ENCODE assay signal across 8 cellular contexts in the genomic region with DNA sequence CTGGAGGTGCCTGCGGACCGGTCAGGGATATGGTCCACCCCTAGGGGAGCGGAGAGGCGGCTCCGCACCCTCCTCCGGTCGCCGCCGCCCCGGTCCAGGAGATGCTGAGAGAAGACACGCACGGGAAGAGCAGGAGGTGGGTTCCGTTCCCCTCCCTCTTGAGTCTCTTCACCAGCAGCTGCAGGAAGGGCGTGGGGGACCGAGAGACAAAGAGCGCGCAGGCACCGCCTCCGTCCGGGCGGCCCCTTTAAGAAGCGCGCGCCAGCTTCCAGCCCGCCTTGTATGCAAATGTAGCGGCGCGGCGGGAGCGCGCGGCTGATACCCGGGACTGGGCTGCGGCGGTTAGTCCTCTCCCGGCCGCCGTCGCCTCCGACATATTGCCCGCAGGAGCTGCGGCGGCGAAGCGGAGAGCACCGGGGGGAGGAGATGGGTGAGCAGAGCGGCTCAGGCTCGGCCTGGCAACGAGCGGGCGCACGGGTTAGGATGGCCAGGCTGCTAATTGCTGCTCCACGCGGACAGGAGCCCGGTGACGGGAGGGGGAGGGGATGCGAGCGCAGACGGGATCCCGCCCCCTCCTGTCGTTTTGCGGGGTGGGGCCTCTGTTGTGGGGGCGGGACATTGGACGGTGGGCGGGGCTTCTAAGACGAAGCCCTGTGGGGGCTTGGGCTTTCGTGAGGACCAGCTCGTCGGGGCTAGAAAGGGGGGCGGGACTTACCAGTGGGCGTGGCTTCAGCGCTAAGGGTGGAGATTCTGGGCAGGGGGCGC. TPM values are rescaled to one million over a fixed set of nuclear protein-coding genes. Genes with fewer than 3 reads are reported as not detected.
DNase-seq lines count a peak whose midpoint lies in the region; ATAC-seq and TF ChIP-seq lines count a peak whose summit lies in the region.

A gene (plus strand): TSS at position 318 of the 765 bp plus-strand sequence. CDS start 109 bp downstream, at position 427.

- peak within 1 kb of the TSS; percentile 78 for H3K27ac ChIP-seq in effector memory CD4-positive, alpha-beta T cell (ENCODE audit: insufficient read depth, low read length, poor library complexity, severe bottlenecking)

- POLR2A ChIA-PET in Caco-2 (lab: Charles Lee) = interaction anchor here (0.6 to 1.4 kb wide), 3 partner anchors 35 to 107 kb away, joined by 3 to 8 read pairs (median 8); a partner anchor contains a TSS

- DNase-seq in Caco-2 = peak; percentile 88 to 89
- DNase-seq in HUDEP-2 (lab: John Stamatoyannopoulos, UW; ENCODE audit: unreplicated experiment in 76 of 76) = peak in 75 of 76 experiments; percentile 31 to 94 (median 85)
- peak; percentile 96 for DNase-seq in NOMO-1 treated with dmso at 0.1 percent for 144 hours (lab: John Stamatoyannopoulos, UW; ENCODE audit: unreplicated experiment)
- peak; percentile 80 to 83 for DNase-seq in activated CD8-positive, alpha-beta memory T cell treated with anti-CD3 and anti-CD28 coated beads for 4 hours (ENCODE audit: low read depth in 2 of 2)
- DNase-seq in effector memory CD4-positive, alpha-beta T cell = peak; percentile 88 to 89 (median 89)
- peak; percentile 90 to 93 for DNase-seq in memory B cell (ENCODE audit: low spot score in 2 of 2)
- DNase-seq in stimulated activated CD8-positive, alpha-beta memory T cell treated with anti-CD3 and anti-CD28 coated beads, Interleukin-12 subunit alpha, Interleukin-12 subunit beta, amount 100 ng/mL, for 24 hours (ENCODE audit: extremely low read depth) = peak; percentile 85

- no TSS peak for BruUV-seq in Caco-2 (replicated peaks; lab: Mats Ljungman, UMichigan)

- CTCF ChIA-PET in Caco-2 (lab: Charles Lee) = interaction anchor here (0.6 to 2.2 kb wide), 12 partner anchors 10 to 492 kb away, joined by 3 to 9 read pairs (median 4); a partner anchor contains a TSS

- H3K9me3 Mint-ChIP-seq in Caco-2 (ENCODE audit: unreplicated experiment) (no peaks in the 10 kb centered on the region), memory B cell (no peaks in the 10 kb centered on the region)

- intact Hi-C loops in Caco-2 (cut with micrococcal nuclease; ENCODE audit: unreplicated experiment) = loop anchor here (2.0 kb wide), 1 partner anchor 36 kb away; a partner anchor contains a TSS

- peak within 1 kb of the TSS; percentile 88 for H3K4me3 Mint-ChIP-seq in Caco-2 (ENCODE audit: unreplicated experiment)
- H3K4me3 Mint-ChIP-seq in memory B cell = peak within 1 kb of the TSS; percentile 90

- no peaks in the 10 kb centered on the region for H3K4me1 ChIP-seq in Caco-2
- peaks cover 19% of the 10 kb centered on the region for H3K4me1 ChIP-seq in effector memory CD4-positive, alpha-beta T cell (ENCODE audit: control insufficient read depth, insufficient read depth, low read length, poor library complexity, severe bottlenecking)

- no peaks in the 10 kb centered on the region for H3K27me3 ChIP-seq in Caco-2 (replicated peaks; ENCODE audit: control insufficient read depth, insufficient read depth, low read length)
- H3K27me3 ChIP-seq in effector memory CD4-positive, alpha-beta T cell (replicated peaks; ENCODE audit: control insufficient read depth, insufficient read depth, low read length, poor library complexity, severe bottlenecking) = no peaks in the 10 kb centered on the region

- H3K27ac Mint-ChIP-seq in Caco-2 (ENCODE audit: unreplicated experiment) = peak within 1 kb of the TSS; percentile 76
- peak within 1 kb of the TSS; percentile 80 for H3K27ac Mint-ChIP-seq in memory B cell

- H3K4me1 Mint-ChIP-seq in Caco-2 (ENCODE audit: low read depth, unreplicated experiment) (peaks cover 16% of the 10 kb centered on the region), memory B cell (peaks cover 28% of the 10 kb centered on the region)

- no peaks in the 10 kb centered on the region for H3K36me3 ChIP-seq in Caco-2 (ENCODE audit: control insufficient read depth, insufficient read depth, low read length)
- peaks cover 23% of the 10 kb centered on the region for H3K36me3 ChIP-seq in effector memory CD4-positive, alpha-beta T cell (ENCODE audit: control insufficient read depth, insufficient read depth, low read length)

- peaks cover 11% of the 10 kb centered on the region for H3K36me3 Mint-ChIP-seq in Caco-2 (ENCODE audit: insufficient read depth, unreplicated experiment)
- peaks cover 7% of the 10 kb centered on the region for H3K36me3 Mint-ChIP-seq in memory B cell

- ATAC-seq in GM21381 (IDR thresholded peaks at IDR 0.05; ENCODE audit: unreplicated experiment) (peak; percentile 82), memory B cell (ENCODE audit: low read depth) (peak; percentile 85)

- H3K9me3 ChIP-seq in Caco-2 = no peaks in the 10 kb centered on the region
- H3K9me3 ChIP-seq in effector memory CD4-positive, alpha-beta T cell (ENCODE audit: control insufficient read depth, low read length) = no peaks in the 10 kb centered on the region

- no peaks in the 10 kb centered on the region for H3K27me3 Mint-ChIP-seq in Caco-2 (ENCODE audit: insufficient read depth, unreplicated experiment)
- peaks cover 2% of the 10 kb centered on the region for H3K27me3 Mint-ChIP-seq in memory B cell

- peak in 1 of 2 experiments; percentile 13 for TF ChIP-seq CTCF in Caco-2 (IDR thresholded peaks at IDR 0.05; ENCODE audit: insufficient read depth in 1 of 2, low read depth in 1 of 2, low read length in 1 of 2, severe bottlenecking in 1 of 2, unreplicated experiment in 1 of 2)

- peak within 1 kb of the TSS; percentile 79 for H3K4me3 ChIP-seq in Caco-2 (ENCODE audit: low read depth, low read length)
- H3K4me3 ChIP-seq in effector memory CD4-positive, alpha-beta T cell (ENCODE audit: insufficient read depth, low read depth, low read length, poor library complexity, severe bottlenecking) = peak within 1 kb of the TSS; percentile 78

RNA-seq across cellular contexts. Expression of the gene that starts here (rescaled TPM):
- 9.8 and 12.1 TPM in 2 replicates for total RNA-seq in Caco-2 (2022)

Comparison
In these comparisons a context has a peak if more than half of its experiments do, and no peak if none do; other contexts are left out.
1. Peak in every context shown above with its lines: DNase-seq, ATAC-seq, H3K4me3 ChIP-seq and H3K27ac ChIP-seq.